10 cellular contexts compared by ENCODE assay signal in genomic region chr16:1980026-1980769, GRCh38. TPM values are rescaled to one million over a fixed set of nuclear protein-coding genes. Genes with fewer than 3 reads are reported as not detected.
DNase-seq lines count a peak whose midpoint lies in the region; ATAC-seq, FAIRE-seq and TF ChIP-seq lines count a peak whose summit lies in the region.
"Had no signal": no experiment of that assay in that cellular context is flagged by ENCODE, and none has a peak within 500 bp of the region (broad histone marks: within the 10 kb centered on the region; RNA-seq: fewer than 3 reads in every experiment).

No MANE protein-coding gene starts in this region.

- DNase-seq in stimulated activated CD4-positive, alpha-beta T cell treated with anti-CD3 and anti-CD28 coated beads, Interleukin-15, amount 100 ng/mL, for 24 hours = peak; percentile 48
- DNase-seq in stimulated activated CD4-positive, alpha-beta T cell treated with anti-CD3 and anti-CD28 coated beads, Interleukin-2, amount 100 ng/mL, for 24 hours = no peak
- DNase-seq in hepatocyte (ENCODE audit: low spot score) (no peak), upper lobe of left lung (peak in 1 of 2 donors; percentile 88), epidermal melanocyte (ENCODE audit: insufficient read length, low spot score) (no peak), frontal cortex (ENCODE audit: low spot score in 2 of 2) (no peak)
- DNase-seq: T-helper 17 cell had no signal

- FAIRE-seq in frontal cortex (lab: Jason Lieb, UNC) = no peak

- H3K27me3 ChIP-seq in hepatocyte = peaks cover 39% of the 10 kb centered on the region
- peaks cover 0 to 24% (median 10%) of the 10 kb centered on the region in 4 donors for H3K27me3 ChIP-seq in upper lobe of left lung

- H3K79me2 ChIP-seq in hepatocyte = peaks cover 8% of the 10 kb centered on the region

- no peaks in the 10 kb centered on the region for H4K20me1 ChIP-seq in hepatocyte (ENCODE audit: insufficient read depth, poor library complexity, severe bottlenecking)

- peaks cover 23% of the 10 kb centered on the region for H3K4me1 ChIP-seq in hepatocyte (ENCODE audit: insufficient read depth)
- H3K4me1 ChIP-seq in upper lobe of left lung = peaks cover 13 to 54% (median 25%) of the 10 kb centered on the region in 4 donors

- H2AFZ ChIP-seq in hepatocyte = no peak overlapping the region

- TF ChIP-seq POLR2A in upper lobe of left lung (IDR thresholded peaks at IDR 0.05) = no peak

- no peaks in the 10 kb centered on the region for H3K9me2 ChIP-seq in hepatocyte (replicated peaks; ENCODE audit: insufficient read depth)

- H3K27ac ChIP-seq in hepatocyte = peak overlapping the region; percentile 66
- peak overlapping the region; percentile 70 to 79 (median 76) for H3K27ac ChIP-seq in upper lobe of left lung
- H3K27ac ChIP-seq: BLaER1 had no signal

- no peaks in the 10 kb centered on the region for H3K9me3 ChIP-seq in hepatocyte (ENCODE audit: low read depth)
- no peaks in the 10 kb centered on the region for H3K9me3 ChIP-seq in upper lobe of left lung
- H3K9me3 ChIP-seq: BLaER1 had no signal

- no peak overlapping the region for H3K4me3 ChIP-seq in hepatocyte
- H3K4me3 ChIP-seq in upper lobe of left lung = peak overlapping the region in 3 of 4 donors; percentile 44 to 55 (median 54)
- H3K4me3 ChIP-seq: BLaER1 had no signal

- H3K36me3 ChIP-seq in hepatocyte (replicated peaks; ENCODE audit: insufficient read depth, low read depth) (no peaks in the 10 kb centered on the region), upper lobe of left lung (peaks cover 14 to 39% (median 36%) of the 10 kb centered on the region in 4 donors)

- ATAC-seq in upper lobe of left lung (ENCODE audit: low FRiP score in 2 of 2) = no peak

- TF ChIP-seq CTCF in hepatocyte (IDR thresholded peaks at IDR 0.05; ENCODE audit: poor library complexity) (no peak), upper lobe of left lung (IDR thresholded peaks at IDR 0.05) (no peak)

- no peak for TF ChIP-seq EP300 in upper lobe of left lung (IDR thresholded peaks at IDR 0.05)

- H3K4me2 ChIP-seq in hepatocyte = peak overlapping the region; percentile 75
- H3K4me2 ChIP-seq: BLaER1 had no signal

- 24% methylated on average over 45 of the region's 53 CpGs for WGBS in hepatocyte (ENCODE audit: low lambda C conversion rate, missing lambda C conversion rate)
- 8 to 23% methylated on average over 5 to 51 of the region's 53 CpGs for WGBS in upper lobe of left lung, 2 donors

RNA-seq across cellular contexts. Expression of gene NOXO1, which starts 1.1 kb away (rescaled TPM):
- total RNA-seq in hepatocyte (2.3 and 5.1 TPM in 2 replicates), upper lobe of left lung (1 to 10 TPM in 5 of 6 donors, not detected in 1; 2.1 to 5.4 (median 5.0) TPM), frontal cortex (1.2 TPM)
- 5.4 and 6.0 TPM in 2 replicates for polyA plus RNA-seq in hepatocyte
- total RNA-seq: mesenteric fat pad had no signal

RNA-seq across cellular contexts. Expression of gene GFER, which starts 3.8 kb away (rescaled TPM):
- total RNA-seq in hepatocyte (34.0 and 34.9 TPM in 2 replicates), upper lobe of left lung (10 to 100 TPM in 5 of 6 donors, 1 to 10 TPM in 1; 5.2 to 40.3 (median 24.7) TPM), frontal cortex (12.6 TPM)
- polyA plus RNA-seq in hepatocyte = 44.0 and 56.8 TPM in 2 replicates

RNA-seq across cellular contexts. Expression of gene TBL3, which starts 8.3 kb away (rescaled TPM):
- total RNA-seq in hepatocyte (19.9 and 24.2 TPM in 2 replicates), upper lobe of left lung (10 to 100 TPM; 22.0 to 51.6 (median 35.0) TPM), frontal cortex (11.0 TPM)
- polyA plus RNA-seq in hepatocyte = 48.5 and 56.3 TPM in 2 replicates

RNA-seq across cellular contexts. Expression of gene SYNGR3, which starts 9.6 kb away (rescaled TPM):
- total RNA-seq in hepatocyte (1.4 and 2.2 TPM in 2 replicates), upper lobe of left lung (1 to 10 TPM in 1 of 6 donors, under 1 TPM in 3, not detected in 2; 0.15 to 1.4 (median 0.34) TPM), frontal cortex (71.3 TPM)
- 1.5 and 2.5 TPM in 2 replicates for polyA plus RNA-seq in hepatocyte
- total RNA-seq: mesenteric fat pad had no signal

RNA-seq across cellular contexts. Expression of gene RNF151, which starts 13.5 kb away (rescaled TPM):
- not detected in 2 replicates for total RNA-seq in hepatocyte
- not detected in 2 replicates for polyA plus RNA-seq in hepatocyte
- total RNA-seq in upper lobe of left lung = under 1 TPM in 1 of 6 donors, not detected in 5; 0.37 TPM
- not detected for total RNA-seq in frontal cortex
- total RNA-seq: LHCN-M2, mesenteric fat pad, T-helper 17 cell had no signal
